12 cellular contexts compared by ENCODE assay signal in genomic region chr3:194549853-194550252, GRCh38.
"Had no signal": no experiment of that assay in that cellular context is flagged by ENCODE, and none has a peak within 500 bp of the region (broad histone marks: within the 10 kb centered on the region; RNA-seq: fewer than 3 reads in every experiment).

No MANE protein-coding gene starts in this region.

- H3K27me3 ChIP-seq: neutrophil, suprapubic skin, transverse colon had no signal

- H3K9me3 ChIP-seq: neutrophil, suprapubic skin, transverse colon had no signal

- H3K4me1 ChIP-seq: suprapubic skin, transverse colon had no signal

- ATAC-seq: esophagus mucosa; naive thymus-derived CD4-positive, alpha-beta T cell had no signal

- H3K4me3 ChIP-seq: suprapubic skin, transverse colon had no signal

- DNase-seq: effector memory CD4-positive, alpha-beta T cell; kidney; left cardiac atrium; naive thymus-derived CD4-positive, alpha-beta T cell; nephron progenitor cell; small intestine; stimulated activated CD4-positive, alpha-beta T cell treated with anti-CD3 and anti-CD28 coated beads, Interleukin-2, amount 100 ng/mL, for 48 hours; stimulated activated naive CD4-positive, alpha-beta T cell treated with Interleukin-2 at 50 U/mL for 16 hours; transverse colon had no signal

- H3K27ac ChIP-seq: neutrophil, suprapubic skin, transverse colon had no signal

- H3K36me3 ChIP-seq: neutrophil, suprapubic skin, transverse colon had no signal
